ENCODE assay signal across 1 cellular context in genomic region chr11:110896358-110896757, GRCh38.
TF ChIP-seq lines count a peak whose summit lies in the region.

No MANE protein-coding gene starts in this region.

TF ChIP-seq in GM23338, 12 proteins besides CTCF, POLR2A, EP300 and RAD21 (continued from another document):
- TF ChIP-seq, protein P1, sequence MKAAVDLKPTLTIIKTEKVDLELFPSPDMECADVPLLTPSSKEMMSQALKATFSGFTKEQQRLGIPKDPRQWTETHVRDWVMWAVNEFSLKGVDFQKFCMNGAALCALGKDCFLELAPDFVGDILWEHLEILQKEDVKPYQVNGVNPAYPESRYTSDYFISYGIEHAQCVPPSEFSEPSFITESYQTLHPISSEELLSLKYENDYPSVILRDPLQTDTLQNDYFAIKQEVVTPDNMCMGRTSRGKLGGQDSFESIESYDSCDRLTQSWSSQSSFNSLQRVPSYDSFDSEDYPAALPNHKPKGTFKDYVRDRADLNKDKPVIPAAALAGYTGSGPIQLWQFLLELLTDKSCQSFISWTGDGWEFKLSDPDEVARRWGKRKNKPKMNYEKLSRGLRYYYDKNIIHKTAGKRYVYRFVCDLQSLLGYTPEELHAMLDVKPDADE (IDR thresholded peaks at IDR 0.05) = no peak
- TF ChIP-seq EZH2phosphoT487 (IDR thresholded peaks at IDR 0.05; ENCODE audit: unreplicated experiment) (no peak), REST (IDR thresholded peaks at IDR 0.05; ENCODE audit: unreplicated experiment) (no peak), ZNF331 (CRISPR knock-in tag; IDR thresholded peaks at IDR 0.05; ENCODE audit: low read depth) (no peak), STAT1 (IDR thresholded peaks at IDR 0.05; ENCODE audit: unreplicated experiment) (no peak), NANOG (IDR thresholded peaks at IDR 0.05; ENCODE audit: borderline replicate concordance) (no peak), ZNF114 (CRISPR knock-in tag; IDR thresholded peaks at IDR 0.05) (no peak)
